8 cellular contexts compared by ENCODE assay signal in the genomic region with DNA sequence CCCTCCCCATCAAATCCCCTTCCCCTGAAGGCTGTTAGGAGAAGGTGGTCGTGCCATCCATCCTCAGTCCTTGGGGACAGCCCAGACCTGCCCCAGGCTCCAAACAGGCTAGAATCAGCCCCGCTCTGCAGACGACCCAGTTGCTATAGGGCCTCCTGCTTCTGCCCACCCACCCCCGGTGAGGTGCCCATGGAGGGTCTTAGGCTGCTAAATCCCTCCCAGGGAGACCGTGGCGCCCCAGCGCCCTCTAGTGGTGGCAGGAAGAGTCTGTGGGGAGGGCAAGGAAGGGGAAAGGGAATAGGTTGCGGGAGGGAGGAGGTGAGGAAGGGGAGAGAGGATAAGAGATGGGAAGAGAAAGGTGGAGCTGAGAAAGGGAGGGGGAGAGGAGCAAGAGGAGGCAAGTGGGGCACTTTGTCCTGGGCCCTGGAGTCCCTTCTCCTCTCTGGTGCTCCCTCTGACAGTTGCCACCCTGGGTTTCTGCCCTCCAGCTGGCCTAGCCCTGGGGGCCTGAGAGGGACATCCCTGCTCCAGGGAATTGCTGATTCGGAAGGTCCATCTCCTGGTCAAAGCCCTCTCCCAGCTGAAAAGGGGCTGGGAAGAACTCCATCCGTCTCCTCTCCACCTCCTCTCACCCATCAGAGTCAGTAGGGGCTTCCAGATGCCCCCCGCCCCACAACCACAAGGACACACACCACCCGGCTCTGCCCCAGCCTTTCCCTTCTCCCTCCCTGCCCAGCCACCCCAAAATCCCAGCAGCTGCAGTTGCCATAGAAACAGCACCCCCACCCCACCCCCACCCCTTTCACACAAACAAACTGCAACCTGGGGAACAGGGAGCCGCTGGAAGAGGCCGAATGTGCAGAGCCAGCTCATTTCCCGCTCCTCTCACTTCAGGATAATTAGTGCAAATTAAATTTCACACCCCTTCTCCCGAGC. TPM values are rescaled to one million over a fixed set of nuclear protein-coding genes. Genes with fewer than 3 reads are reported as not detected.
DNase-seq lines count a peak whose midpoint lies in the region; ATAC-seq and TF ChIP-seq lines count a peak whose summit lies in the region.

No MANE protein-coding gene starts in this region.

- peak in 5 of 6 experiments; percentile 33 to 43 (median 40) for TF ChIP-seq CTCF in upper lobe of left lung (IDR thresholded peaks at IDR 0.05)

- no peaks in the 10 kb centered on the region for H3K36me3 ChIP-seq in H7 (replicated peaks; ENCODE audit: control insufficient read depth, insufficient read depth, low read length)
- H3K36me3 ChIP-seq in upper lobe of left lung: no peaks in the 10 kb centered on the region

- peak in 1 of 2 donors; percentile 17 for ATAC-seq in upper lobe of left lung (ENCODE audit: low FRiP score in 2 of 2)
- no peak for ATAC-seq in GM19395 (IDR thresholded peaks at IDR 0.05; ENCODE audit: unreplicated experiment)

- H3K4me1 ChIP-seq in upper lobe of left lung: no peaks in the 10 kb centered on the region

- peak; percentile 60 for DNase-seq in AG20443 (ENCODE audit: low spot score)
- peak; percentile 93 for DNase-seq in H7
- DNase-seq in T-helper 2 cell: peak in 3 of 5 experiments; percentile 7 to 20 (median 14)
- peak; percentile 6 for DNase-seq in central memory CD4-positive, alpha-beta T cell
- peak; percentile 81 for DNase-seq in mesenteric fat pad (ENCODE audit: low spot score)
- peak in 1 of 2 donors; percentile 51 for DNase-seq in upper lobe of left lung
- DNase-seq in cerebellar nuclear complex (lab: John Stamatoyannopoulos, UW): no peak

- H3K27me3 ChIP-seq in H7 (ENCODE audit: control insufficient read depth, insufficient read depth, low read length) (peaks cover 8% of the 10 kb centered on the region; the same call in 1 of the 2 replicates), upper lobe of left lung (no peaks in the 10 kb centered on the region)

- WGBS in upper lobe of left lung, 2 donors: 23 to 29% methylated on average over 16 of the region's 16 CpGs

- TF ChIP-seq POLR2A in upper lobe of left lung (IDR thresholded peaks at IDR 0.05): no peak

- no peak for TF ChIP-seq EP300 in upper lobe of left lung (IDR thresholded peaks at IDR 0.05)

- H3K9me3 ChIP-seq in upper lobe of left lung: peaks cover 0 to 3% (median 0%) of the 10 kb centered on the region in 4 donors

- H3K27ac ChIP-seq in upper lobe of left lung: no peak overlapping the region

- H3K4me3 ChIP-seq in H7 (ENCODE audit: insufficient read depth, low read depth, low read length): no peak overlapping the region
- no peak overlapping the region for H3K4me3 ChIP-seq in upper lobe of left lung

RNA-seq across cellular contexts. Expression of a gene that starts 55.4 kb away (rescaled TPM):
- 0.92 and 1.5 TPM in 2 replicates for total RNA-seq in H7 (2014; rRNA removed; shearing (Covaris generic))
- total RNA-seq in mesenteric fat pad: 13.6 TPM
- total RNA-seq in upper lobe of left lung: 10 to 100 TPM; 18.4 to 63.9 (median 28.1) TPM

Comparison
In these comparisons a context has a peak if more than half of its experiments do, and no peak if none do; other contexts are left out.
1. DNase-seq: peak in AG20443 (single experiment), H7 (single experiment), T-helper 2 cell (3 of 5), central memory CD4-positive, alpha-beta T cell (single experiment) and mesenteric fat pad (single experiment); none in cerebellar nuclear complex (0 of 2).